1 cellular context compared by ENCODE assay signal in the genomic region with DNA sequence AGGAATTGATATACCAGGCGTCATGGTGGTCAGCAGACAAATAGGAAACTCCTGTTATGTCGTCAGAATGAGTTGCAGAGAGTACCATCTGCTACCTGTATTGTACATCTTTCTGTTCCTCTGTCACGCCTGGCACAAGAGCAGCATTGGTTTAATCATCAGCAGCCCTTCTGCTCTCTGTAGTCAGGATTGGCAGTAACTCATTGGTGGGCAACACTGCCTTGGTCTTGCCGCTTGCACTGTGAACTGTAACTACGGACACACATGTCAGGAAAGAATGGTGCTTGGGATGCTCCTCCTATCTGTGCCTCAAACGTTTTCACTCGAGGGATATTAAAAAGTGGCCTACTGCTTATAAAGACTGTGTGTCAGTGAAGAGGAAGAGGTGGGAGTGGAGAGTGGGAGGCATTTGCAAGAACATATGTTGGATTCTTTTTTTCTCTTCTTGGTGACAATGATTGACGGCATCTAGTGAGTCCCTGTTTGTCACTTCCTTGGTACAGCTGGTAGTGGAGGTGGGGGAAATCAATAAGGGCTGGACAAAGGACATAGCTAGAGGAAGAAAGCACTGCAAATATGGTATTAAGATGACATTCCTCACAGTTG.
TF ChIP-seq lines count a peak whose summit lies in the region.

No MANE protein-coding gene starts in this region.

TF ChIP-seq in GM23338, 12 proteins besides CTCF, POLR2A, EP300 and RAD21 (continued from another document):
- TF ChIP-seq, protein P1, sequence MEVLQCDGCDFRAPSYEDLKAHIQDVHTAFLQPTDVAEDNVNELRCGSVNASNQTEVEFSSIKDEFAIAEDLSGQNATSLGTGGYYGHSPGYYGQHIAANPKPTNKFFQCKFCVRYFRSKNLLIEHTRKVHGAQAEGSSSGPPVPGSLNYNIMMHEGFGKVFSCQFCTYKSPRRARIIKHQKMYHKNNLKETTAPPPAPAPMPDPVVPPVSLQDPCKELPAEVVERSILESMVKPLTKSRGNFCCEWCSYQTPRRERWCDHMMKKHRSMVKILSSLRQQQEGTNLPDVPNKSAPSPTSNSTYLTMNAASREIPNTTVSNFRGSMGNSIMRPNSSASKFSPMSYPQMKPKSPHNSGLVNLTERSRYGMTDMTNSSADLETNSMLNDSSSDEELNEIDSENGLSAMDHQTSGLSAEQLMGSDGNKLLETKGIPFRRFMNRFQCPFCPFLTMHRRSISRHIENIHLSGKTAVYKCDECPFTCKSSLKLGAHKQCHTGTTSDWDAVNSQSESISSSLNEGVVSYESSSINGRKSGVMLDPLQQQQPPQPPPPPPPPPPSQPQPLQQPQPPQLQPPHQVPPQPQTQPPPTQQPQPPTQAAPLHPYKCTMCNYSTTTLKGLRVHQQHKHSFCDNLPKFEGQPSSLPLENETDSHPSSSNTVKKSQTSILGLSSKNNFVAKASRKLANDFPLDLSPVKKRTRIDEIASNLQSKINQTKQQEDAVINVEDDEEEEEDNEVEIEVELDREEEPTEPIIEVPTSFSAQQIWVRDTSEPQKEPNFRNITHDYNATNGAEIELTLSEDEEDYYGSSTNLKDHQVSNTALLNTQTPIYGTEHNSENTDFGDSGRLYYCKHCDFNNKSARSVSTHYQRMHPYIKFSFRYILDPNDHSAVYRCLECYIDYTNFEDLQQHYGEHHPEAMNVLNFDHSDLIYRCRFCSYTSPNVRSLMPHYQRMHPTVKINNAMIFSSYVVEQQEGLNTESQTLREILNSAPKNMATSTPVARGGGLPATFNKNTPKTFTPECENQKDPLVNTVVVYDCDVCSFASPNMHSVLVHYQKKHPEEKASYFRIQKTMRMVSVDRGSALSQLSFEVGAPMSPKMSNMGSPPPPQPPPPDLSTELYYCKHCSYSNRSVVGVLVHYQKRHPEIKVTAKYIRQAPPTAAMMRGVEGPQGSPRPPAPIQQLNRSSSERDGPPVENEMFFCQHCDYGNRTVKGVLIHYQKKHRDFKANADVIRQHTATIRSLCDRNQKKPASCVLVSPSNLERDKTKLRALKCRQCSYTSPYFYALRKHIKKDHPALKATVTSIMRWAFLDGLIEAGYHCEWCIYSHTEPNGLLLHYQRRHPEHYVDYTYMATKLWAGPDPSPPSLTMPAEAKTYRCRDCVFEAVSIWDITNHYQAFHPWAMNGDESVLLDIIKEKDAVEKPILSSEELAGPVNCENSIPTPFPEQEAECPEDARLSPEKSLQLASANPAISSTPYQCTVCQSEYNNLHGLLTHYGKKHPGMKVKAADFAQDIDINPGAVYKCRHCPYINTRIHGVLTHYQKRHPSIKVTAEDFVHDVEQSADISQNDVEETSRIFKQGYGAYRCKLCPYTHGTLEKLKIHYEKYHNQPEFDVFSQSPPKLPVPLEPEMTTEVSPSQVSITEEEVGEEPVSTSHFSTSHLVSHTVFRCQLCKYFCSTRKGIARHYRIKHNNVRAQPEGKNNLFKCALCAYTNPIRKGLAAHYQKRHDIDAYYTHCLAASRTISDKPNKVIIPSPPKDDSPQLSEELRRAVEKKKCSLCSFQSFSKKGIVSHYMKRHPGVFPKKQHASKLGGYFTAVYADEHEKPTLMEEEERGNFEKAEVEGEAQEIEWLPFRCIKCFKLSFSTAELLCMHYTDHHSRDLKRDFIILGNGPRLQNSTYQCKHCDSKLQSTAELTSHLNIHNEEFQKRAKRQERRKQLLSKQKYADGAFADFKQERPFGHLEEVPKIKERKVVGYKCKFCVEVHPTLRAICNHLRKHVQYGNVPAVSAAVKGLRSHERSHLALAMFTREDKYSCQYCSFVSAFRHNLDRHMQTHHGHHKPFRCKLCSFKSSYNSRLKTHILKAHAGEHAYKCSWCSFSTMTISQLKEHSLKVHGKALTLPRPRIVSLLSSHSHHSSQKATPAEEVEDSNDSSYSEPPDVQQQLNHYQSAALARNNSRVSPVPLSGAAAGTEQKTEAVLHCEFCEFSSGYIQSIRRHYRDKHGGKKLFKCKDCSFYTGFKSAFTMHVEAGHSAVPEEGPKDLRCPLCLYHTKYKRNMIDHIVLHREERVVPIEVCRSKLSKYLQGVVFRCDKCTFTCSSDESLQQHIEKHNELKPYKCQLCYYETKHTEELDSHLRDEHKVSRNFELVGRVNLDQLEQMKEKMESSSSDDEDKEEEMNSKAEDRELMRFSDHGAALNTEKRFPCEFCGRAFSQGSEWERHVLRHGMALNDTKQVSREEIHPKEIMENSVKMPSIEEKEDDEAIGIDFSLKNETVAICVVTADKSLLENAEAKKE (CRISPR knock-in tag; IDR thresholded peaks at IDR 0.05): no peak
- TF ChIP-seq ZNF331 (CRISPR knock-in tag; IDR thresholded peaks at IDR 0.05; ENCODE audit: low read depth): no peak
- TF ChIP-seq, protein P2, sequence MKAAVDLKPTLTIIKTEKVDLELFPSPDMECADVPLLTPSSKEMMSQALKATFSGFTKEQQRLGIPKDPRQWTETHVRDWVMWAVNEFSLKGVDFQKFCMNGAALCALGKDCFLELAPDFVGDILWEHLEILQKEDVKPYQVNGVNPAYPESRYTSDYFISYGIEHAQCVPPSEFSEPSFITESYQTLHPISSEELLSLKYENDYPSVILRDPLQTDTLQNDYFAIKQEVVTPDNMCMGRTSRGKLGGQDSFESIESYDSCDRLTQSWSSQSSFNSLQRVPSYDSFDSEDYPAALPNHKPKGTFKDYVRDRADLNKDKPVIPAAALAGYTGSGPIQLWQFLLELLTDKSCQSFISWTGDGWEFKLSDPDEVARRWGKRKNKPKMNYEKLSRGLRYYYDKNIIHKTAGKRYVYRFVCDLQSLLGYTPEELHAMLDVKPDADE (IDR thresholded peaks at IDR 0.05): no peak
- no peak for TF ChIP-seq CREB1 (CRISPR knock-in tag; IDR thresholded peaks at IDR 0.05; ENCODE audit: low read depth)
- TF ChIP-seq JUNB (IDR thresholded peaks at IDR 0.05; ENCODE audit: unreplicated experiment): no peak
- no peak for TF ChIP-seq NANOG (IDR thresholded peaks at IDR 0.05; ENCODE audit: borderline replicate concordance)
- no peak for TF ChIP-seq POLR2AphosphoS5 (IDR thresholded peaks at IDR 0.05; ENCODE audit: low read depth)
- TF ChIP-seq, protein P3, sequence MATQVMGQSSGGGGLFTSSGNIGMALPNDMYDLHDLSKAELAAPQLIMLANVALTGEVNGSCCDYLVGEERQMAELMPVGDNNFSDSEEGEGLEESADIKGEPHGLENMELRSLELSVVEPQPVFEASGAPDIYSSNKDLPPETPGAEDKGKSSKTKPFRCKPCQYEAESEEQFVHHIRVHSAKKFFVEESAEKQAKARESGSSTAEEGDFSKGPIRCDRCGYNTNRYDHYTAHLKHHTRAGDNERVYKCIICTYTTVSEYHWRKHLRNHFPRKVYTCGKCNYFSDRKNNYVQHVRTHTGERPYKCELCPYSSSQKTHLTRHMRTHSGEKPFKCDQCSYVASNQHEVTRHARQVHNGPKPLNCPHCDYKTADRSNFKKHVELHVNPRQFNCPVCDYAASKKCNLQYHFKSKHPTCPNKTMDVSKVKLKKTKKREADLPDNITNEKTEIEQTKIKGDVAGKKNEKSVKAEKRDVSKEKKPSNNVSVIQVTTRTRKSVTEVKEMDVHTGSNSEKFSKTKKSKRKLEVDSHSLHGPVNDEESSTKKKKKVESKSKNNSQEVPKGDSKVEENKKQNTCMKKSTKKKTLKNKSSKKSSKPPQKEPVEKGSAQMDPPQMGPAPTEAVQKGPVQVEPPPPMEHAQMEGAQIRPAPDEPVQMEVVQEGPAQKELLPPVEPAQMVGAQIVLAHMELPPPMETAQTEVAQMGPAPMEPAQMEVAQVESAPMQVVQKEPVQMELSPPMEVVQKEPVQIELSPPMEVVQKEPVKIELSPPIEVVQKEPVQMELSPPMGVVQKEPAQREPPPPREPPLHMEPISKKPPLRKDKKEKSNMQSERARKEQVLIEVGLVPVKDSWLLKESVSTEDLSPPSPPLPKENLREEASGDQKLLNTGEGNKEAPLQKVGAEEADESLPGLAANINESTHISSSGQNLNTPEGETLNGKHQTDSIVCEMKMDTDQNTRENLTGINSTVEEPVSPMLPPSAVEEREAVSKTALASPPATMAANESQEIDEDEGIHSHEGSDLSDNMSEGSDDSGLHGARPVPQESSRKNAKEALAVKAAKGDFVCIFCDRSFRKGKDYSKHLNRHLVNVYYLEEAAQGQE (IDR thresholded peaks at IDR 0.05; ENCODE audit: unreplicated experiment): no peak
- TF ChIP-seq EZH2phosphoT487 (IDR thresholded peaks at IDR 0.05; ENCODE audit: unreplicated experiment): no peak
